Comparison of ENCODE assay signal across 17 cellular contexts in genomic region chr10:77784856-77785255, GRCh38.
DNase-seq lines count a peak whose midpoint lies in the region; ATAC-seq and TF ChIP-seq lines count a peak whose summit lies in the region.
"Had no signal": no experiment of that assay in that cellular context is flagged by ENCODE, and none has a peak within 500 bp of the region (broad histone marks: within the 10 kb centered on the region; RNA-seq: fewer than 3 reads in every experiment).

No MANE protein-coding gene starts in this region.

- POLR2A ChIA-PET in AG04449 (lab: Yijun Ruan, JAX) = no interaction called here

- no peak overlapping the region for H2BK120ac ChIP-seq in trophoblast cell (ENCODE audit: insufficient read depth, low read length, poor library complexity)

- H3K27ac Mint-ChIP-seq in effector memory CD8-positive, alpha-beta T cell = peak overlapping the region in 1 of 2 donors; percentile 17
- H3K27ac Mint-ChIP-seq: stimulated activated naive B cell treated with anti-CD40 and anti-IgM and Interleukin-4, amounts not matched to agents 10 μg/mL and 1 μg/mL and 100 μg/mL, for 72 hours; type B pancreatic cell had no signal

- DNase-seq in AG04449 (ENCODE audit: low read depth, low spot score) (peak; percentile 79), HS-5 (ENCODE audit: low read depth) (peak; percentile 30), cardiac fibroblast (ENCODE audit: low read depth in 2 of 2) (peak; percentile 55 to 79), kidney epithelial cell (ENCODE audit: low read depth) (peak; percentile 66), NK-92 (lab: John Stamatoyannopoulos, UW; ENCODE audit: unreplicated experiment) (no peak), trophoblast cell (no peak)
- no peak for DNase-seq in effector memory CD8-positive, alpha-beta T cell
- DNase-seq: activated CD8-positive, alpha-beta memory T cell treated with anti-CD3 and anti-CD28 coated beads for 24 hours; immature natural killer cell; mucosa of descending colon; NCI-H1048; NCI-H82; stimulated activated naive B cell treated with anti-CD40 and anti-IgM and Interleukin-4, amounts not matched to agents 10 μg/mL and 1 μg/mL and 100 μg/mL, for 72 hours; WERI-Rb-1 had no signal

- H3K4ac ChIP-seq in trophoblast cell (ENCODE audit: low read depth, low read length) = no peak overlapping the region

- peaks cover 14% of the 10 kb centered on the region for H3K36me3 Mint-ChIP-seq in effector memory CD8-positive, alpha-beta T cell (ENCODE audit: insufficient read depth)

- TF ChIP-seq CTCF in AG04449 (IDR thresholded peaks at IDR 0.05; ENCODE audit: insufficient read depth, low read length, missing control alignments) = no peak
- TF ChIP-seq CTCF in cardiac fibroblast (IDR thresholded peaks at IDR 0.05; ENCODE audit: low read depth, low read length) = no peak
- no peak for TF ChIP-seq CTCF in kidney epithelial cell (IDR thresholded peaks at IDR 0.05; ENCODE audit: insufficient read depth, low read length, poor library complexity, severe bottlenecking)

- peaks cover 0 to 3% of the 10 kb centered on the region in 2 donors for H3K4me1 Mint-ChIP-seq in effector memory CD8-positive, alpha-beta T cell (ENCODE audit: low read depth in 2 of 2)
- H3K4me1 Mint-ChIP-seq: immature natural killer cell; stimulated activated naive B cell treated with anti-CD40 and anti-IgM and Interleukin-4, amounts not matched to agents 10 μg/mL and 1 μg/mL and 100 μg/mL, for 72 hours had no signal

- no peak overlapping the region for H3K4me3 Mint-ChIP-seq in effector memory CD8-positive, alpha-beta T cell
- H3K4me3 Mint-ChIP-seq: immature natural killer cell; stimulated activated naive B cell treated with anti-CD40 and anti-IgM and Interleukin-4, amounts not matched to agents 10 μg/mL and 1 μg/mL and 100 μg/mL, for 72 hours; type B pancreatic cell had no signal

- no peak overlapping the region for H4K91ac ChIP-seq in trophoblast cell (ENCODE audit: low read depth, low read length)

- H3K4me3 ChIP-seq in AG04449 (ENCODE audit: low read depth, low read length) = no peak overlapping the region
- H3K4me3 ChIP-seq in cardiac fibroblast (replicated peaks in 1 of 2; ENCODE audit: low read depth in 2 of 2, low read length in 2 of 2) = no peak overlapping the region
- H3K4me3 ChIP-seq in kidney epithelial cell (ENCODE audit: low read depth, low read length) = no peak overlapping the region
- no peak overlapping the region for H3K4me3 ChIP-seq in trophoblast cell (ENCODE audit: low read depth, low read length)
- H3K4me3 ChIP-seq: mucosa of descending colon, skin epidermis had no signal

- no peaks in the 10 kb centered on the region for H3K4me1 ChIP-seq in trophoblast cell (ENCODE audit: control insufficient read depth in 1 of 2, insufficient read depth in 2 of 2, low read length in 2 of 2)

- peaks cover 2% of the 10 kb centered on the region for H3K9me3 ChIP-seq in trophoblast cell (ENCODE audit: insufficient read depth, low read depth, low read length)
- H3K9me3 ChIP-seq: mucosa of descending colon had no signal

- no peak overlapping the region for H2AFZ ChIP-seq in trophoblast cell (ENCODE audit: insufficient read depth, low read length, poor library complexity)

- H3K14ac ChIP-seq in trophoblast cell (ENCODE audit: low read length) = no peak overlapping the region

- H3K36me3 ChIP-seq in kidney epithelial cell (ENCODE audit: control insufficient read depth, insufficient read depth, low read length) = no peaks in the 10 kb centered on the region
- peaks cover 47 to 59% of the 10 kb centered on the region in 2 experiments for H3K36me3 ChIP-seq in trophoblast cell (ENCODE audit: control insufficient read depth in 1 of 2, insufficient read depth in 2 of 2, low read length in 2 of 2)

- no peak overlapping the region for H2BK12ac ChIP-seq in trophoblast cell (ENCODE audit: low read length)

- no peak overlapping the region for H3K18ac ChIP-seq in trophoblast cell (ENCODE audit: low read length)

- CTCF ChIA-PET in AG04449 (lab: Yijun Ruan, JAX) = interaction anchor here (0.7 to 1.9 kb wide), 3 partner anchors 16 to 73 kb away, joined by 3 to 7 read pairs (median 3); no protein-coding TSS in a partner anchor

- H4K12ac ChIP-seq in trophoblast cell (ENCODE audit: low read depth, low read length) = no peak overlapping the region

- H3K27me3 Mint-ChIP-seq in effector memory CD8-positive, alpha-beta T cell = no peaks in the 10 kb centered on the region
- H3K27me3 Mint-ChIP-seq: stimulated activated naive B cell treated with anti-CD40 and anti-IgM and Interleukin-4, amounts not matched to agents 10 μg/mL and 1 μg/mL and 100 μg/mL, for 72 hours; type B pancreatic cell had no signal

- H3K27ac ChIP-seq in trophoblast cell (ENCODE audit: low read depth, low read length) = no peak overlapping the region
- H3K27ac ChIP-seq: skin epidermis, WERI-Rb-1 had no signal

- no peak overlapping the region for H3K9ac ChIP-seq in trophoblast cell (ENCODE audit: low read length)

- ATAC-seq in GM21390 (IDR thresholded peaks at IDR 0.05; ENCODE audit: unreplicated experiment) = no peak
- no peak for ATAC-seq in effector memory CD8-positive, alpha-beta T cell (replicated peaks)
- ATAC-seq: mucosa of descending colon; stimulated activated naive B cell treated with anti-CD40 and anti-IgM and Interleukin-4, amounts not matched to agents 10 μg/mL and 1 μg/mL and 100 μg/mL, for 72 hours had no signal

- H3K79me1 ChIP-seq in trophoblast cell (ENCODE audit: low read length) = no peaks in the 10 kb centered on the region

- H3K4me2 ChIP-seq in trophoblast cell (ENCODE audit: low read length) = no peak overlapping the region

- WGBS in trophoblast cell (ENCODE audit: extremely low coverage, insufficient coverage, insufficient read length) = no CpG with 5 or more reads among the region's 4 CpGs

- no peaks in the 10 kb centered on the region for H3K27me3 ChIP-seq in kidney epithelial cell (ENCODE audit: control insufficient read depth, insufficient read depth, low read length)
- no peaks in the 10 kb centered on the region for H3K27me3 ChIP-seq in trophoblast cell (ENCODE audit: insufficient read depth, low read length)

- H2AK5ac ChIP-seq in trophoblast cell (ENCODE audit: low read length) = no peak overlapping the region

- no peaks in the 10 kb centered on the region for H3K9me3 Mint-ChIP-seq in effector memory CD8-positive, alpha-beta T cell
- H3K9me3 Mint-ChIP-seq: type B pancreatic cell had no signal

- H2BK5ac ChIP-seq in trophoblast cell (ENCODE audit: low read depth, low read length, poor library complexity) = no peak overlapping the region

- no peak overlapping the region for H4K8ac ChIP-seq in trophoblast cell (ENCODE audit: low read depth, low read length)

- no peaks in the 10 kb centered on the region for H3K79me2 ChIP-seq in trophoblast cell (ENCODE audit: control insufficient read depth, insufficient read depth, low read length, poor library complexity)

- H3K23ac ChIP-seq in trophoblast cell (ENCODE audit: low read length) = no peak overlapping the region

Comparison
In these comparisons a context has a peak if more than half of its experiments do, and no peak if none do; other contexts are left out.
1. DNase-seq: peak in AG04449 (single experiment), HS-5 (single experiment), cardiac fibroblast (2 of 2) and kidney epithelial cell (single experiment); none in NK-92 (single experiment), effector memory CD8-positive, alpha-beta T cell (0 of 3) and trophoblast cell (0 of 2).